ENCODE assay signal across 8 cellular contexts in genomic region chr4:42371306-42372063, GRCh38. TPM values are rescaled to one million over a fixed set of nuclear protein-coding genes. Genes with fewer than 3 reads are reported as not detected.
DNase-seq lines count a peak whose midpoint lies in the region; ATAC-seq and TF ChIP-seq lines count a peak whose summit lies in the region.

No MANE protein-coding gene starts in this region.

- no peaks in the 10 kb centered on the region for H3K36me3 Mint-ChIP-seq in mesothelial cell of epicardium

- H3K36me3 ChIP-seq in H7 (replicated peaks; ENCODE audit: control insufficient read depth, insufficient read depth, low read length): no peaks in the 10 kb centered on the region
- H3K36me3 ChIP-seq in upper lobe of left lung: no peaks in the 10 kb centered on the region

- TF ChIP-seq CTCF in mesothelial cell of epicardium (IDR thresholded peaks at IDR 0.05; ENCODE audit: unreplicated experiment) (peak; percentile 29), upper lobe of left lung (IDR thresholded peaks at IDR 0.05) (peak in 3 of 6 experiments; percentile 29 to 42 (median 35))

- no peak overlapping the region for H3K4me3 Mint-ChIP-seq in mesothelial cell of epicardium

- H3K9me3 ChIP-seq in upper lobe of left lung: no peaks in the 10 kb centered on the region

- peaks cover 3% of the 10 kb centered on the region for H3K4me1 Mint-ChIP-seq in mesothelial cell of epicardium

- 42 to 50% methylated on average over 2 of the region's 2 CpGs for WGBS in upper lobe of left lung, 2 donors

- H3K4me3 ChIP-seq in H7 (ENCODE audit: insufficient read depth, low read depth, low read length) (no peak overlapping the region), upper lobe of left lung (no peak overlapping the region)

- peaks cover 15% of the 10 kb centered on the region for H3K9me3 Mint-ChIP-seq in mesothelial cell of epicardium

- no peak for TF ChIP-seq EP300 in upper lobe of left lung (IDR thresholded peaks at IDR 0.05)

- H3K4me1 ChIP-seq in upper lobe of left lung: no peaks in the 10 kb centered on the region

- H3K27ac Mint-ChIP-seq in mesothelial cell of epicardium: no peak overlapping the region

- peaks cover 14% of the 10 kb centered on the region for H3K27me3 Mint-ChIP-seq in mesothelial cell of epicardium (ENCODE audit: low read depth)

- no peak overlapping the region for H3K27ac ChIP-seq in upper lobe of left lung

- H3K27me3 ChIP-seq in H7 (ENCODE audit: control insufficient read depth, insufficient read depth, low read length) (no peaks in the 10 kb centered on the region), upper lobe of left lung (no peaks in the 10 kb centered on the region)

- no peak for TF ChIP-seq POLR2A in upper lobe of left lung (IDR thresholded peaks at IDR 0.05)

- ATAC-seq in upper lobe of left lung (ENCODE audit: low FRiP score in 2 of 2): no peak

- peak; percentile 39 for DNase-seq in ELR (ENCODE audit: low read depth)
- DNase-seq in H7: peak; percentile 41
- peak; percentile 30 for DNase-seq in NCI-H510A treated with DMSO at 0.1 percent for 48 hours (lab: John Stamatoyannopoulos, UW)
- peak; percentile 26 for DNase-seq in dedifferentiated amniotic fluid mesenchymal stem cell (ENCODE audit: extremely low spot score)
- no peak for DNase-seq in mesothelial cell of epicardium (ENCODE audit: low spot score in 2 of 2, unreplicated experiment in 2 of 2)
- no peak for DNase-seq in upper lobe of left lung
- DNase-seq in effector CD4-positive, alpha-beta T cell: no peak
- no peak for DNase-seq in NCI-H146 (lab: John Stamatoyannopoulos, UW)

RNA-seq across cellular contexts. Expression of gene SHISA3, which starts 25.8 kb away (rescaled TPM):
- total RNA-seq in H7 (2014; rRNA removed; shearing (Covaris generic)): 1.6 and 2.2 TPM in 2 replicates
- total RNA-seq in mesothelial cell of epicardium: 3.2 to 3.6 TPM (median 3.3 TPM) in 3 replicates
- total RNA-seq in upper lobe of left lung: 1 to 10 TPM in 4 of 6 donors, under 1 TPM in 1, not detected in 1; 0.76 to 5.9 (median 2.1) TPM

Comparison
In these comparisons a context has a peak if more than half of its experiments do, and no peak if none do; other contexts are left out.
1. DNase-seq: peak in ELR (single experiment), H7 (single experiment), NCI-H510A treated with DMSO at 0.1 percent for 48 hours (single experiment) and dedifferentiated amniotic fluid mesenchymal stem cell (single experiment); none in mesothelial cell of epicardium (0 of 2), upper lobe of left lung (0 of 2), effector CD4-positive, alpha-beta T cell (single experiment) and NCI-H146 (single experiment).